9 cellular contexts compared by ENCODE assay signal in genomic region chr5:73693573-73694061, GRCh38.
DNase-seq lines count a peak whose midpoint lies in the region; ATAC-seq and TF ChIP-seq lines count a peak whose summit lies in the region.
"Had no signal": no experiment of that assay in that cellular context is flagged by ENCODE, and none has a peak within 500 bp of the region (broad histone marks: within the 10 kb centered on the region; RNA-seq: fewer than 3 reads in every experiment).

No MANE protein-coding gene starts in this region.

- dilution Hi-C loops in mammary epithelial cell (cut with HindIII; ENCODE audit: low sequenced_read_pairs): loop anchor here (5.0 kb wide), 1 partner anchor 101 kb away; no protein-coding TSS in a partner anchor

- H3K4me2 ChIP-seq in mammary epithelial cell (ENCODE audit: insufficient read depth, low read depth, low read length): no peak overlapping the region

- in situ Hi-C loops in mammary epithelial cell (cut with MboI; ENCODE audit: low sequenced_read_pairs in 2 of 2): no loop called here

- H3K9me3 Mint-ChIP-seq in nephron: no peaks in the 10 kb centered on the region
- H3K9me3 Mint-ChIP-seq: activated naive CD4-positive, alpha-beta T cell treated with anti-CD3 and anti-CD28 coated beads, Interleukin-2, amount 50 U/mL, for 24 hours had no signal

- DNase-seq in cardiac muscle cell (ENCODE audit: low read depth in 1 of 2, low spot score in 1 of 2): peak; percentile 17 to 66
- no peak for DNase-seq in left ventricle myocardium superior
- DNase-seq in HPDE6-E6E7 (ENCODE audit: extremely low spot score): peak; percentile 21
- DNase-seq in mammary epithelial cell: no peak
- no peak for DNase-seq in NCI-H2227 treated with DMSO at 0.1 percent for 48 hours (lab: John Stamatoyannopoulos, UW)

- no peaks in the 10 kb centered on the region for H3K36me3 ChIP-seq in cardiac muscle cell
- H3K36me3 ChIP-seq in mammary epithelial cell (ENCODE audit: insufficient read depth, low read length): peaks cover 11% of the 10 kb centered on the region

- H3K4me1 Mint-ChIP-seq in nephron: peaks cover 23% of the 10 kb centered on the region

- no peak overlapping the region for H2AFZ ChIP-seq in mammary epithelial cell (ENCODE audit: low read depth, low read length)

- TF ChIP-seq CTCF in cardiac muscle cell (IDR thresholded peaks at IDR 0.05; ENCODE audit: low read depth, low read length) (peak; percentile 63), mammary epithelial cell (conservative IDR thresholded peaks at IDR 0.05 in 1 of 2, IDR thresholded peaks at IDR 0.05 in 1 of 2; ENCODE audit: extremely low read depth in 1 of 2, insufficient read depth in 1 of 2, low read depth in 1 of 2, low read length in 2 of 2) (peak; percentile 58 to 61), nephron (IDR thresholded peaks at IDR 0.05; ENCODE audit: unreplicated experiment in 3 of 3) (peak; percentile 46 to 54 (median 53))

- H3K4me1 ChIP-seq in cardiac muscle cell (ENCODE audit: low read depth) (no peaks in the 10 kb centered on the region), mammary epithelial cell (ENCODE audit: insufficient read depth, low read length) (peaks cover 32% of the 10 kb centered on the region)

- no peak overlapping the region for H3K4me3 ChIP-seq in cardiac muscle cell
- H3K4me3 ChIP-seq in mammary epithelial cell (replicated peaks in 1 of 3; ENCODE audit: insufficient read depth in 1 of 3, low read depth in 2 of 3, low read length in 3 of 3): no peak overlapping the region

- no peaks in the 10 kb centered on the region for H4K20me1 ChIP-seq in mammary epithelial cell (ENCODE audit: insufficient read depth, low read length)

- H3K27ac Mint-ChIP-seq in nephron: peak overlapping the region in 2 of 3 experiments; percentile 30 to 86
- H3K27ac Mint-ChIP-seq: activated naive CD4-positive, alpha-beta T cell treated with anti-CD3 and anti-CD28 coated beads, Interleukin-2, amount 50 U/mL, for 24 hours had no signal

- H3K9me3 ChIP-seq in cardiac muscle cell (ENCODE audit: low read depth) (no peaks in the 10 kb centered on the region), mammary epithelial cell (replicated peaks; ENCODE audit: insufficient read depth, low read length) (no peaks in the 10 kb centered on the region)

- no peak for ATAC-seq in left ventricle myocardium superior
- no peak for ATAC-seq in HG03025 (IDR thresholded peaks at IDR 0.05; ENCODE audit: low FRiP score, unreplicated experiment)
- ATAC-seq in HG02571 (IDR thresholded peaks at IDR 0.05; ENCODE audit: unreplicated experiment): no peak

- no peaks in the 10 kb centered on the region for H3K36me3 Mint-ChIP-seq in nephron (ENCODE audit: low read depth)
- H3K36me3 Mint-ChIP-seq: activated naive CD4-positive, alpha-beta T cell treated with anti-CD3 and anti-CD28 coated beads, Interleukin-2, amount 50 U/mL, for 24 hours had no signal

- peaks cover 7% of the 10 kb centered on the region for H3K27me3 ChIP-seq in cardiac muscle cell
- H3K27me3 ChIP-seq in mammary epithelial cell (ENCODE audit: insufficient read depth, low read length): no peaks in the 10 kb centered on the region

- WGBS in mammary epithelial cell (ENCODE audit: low coverage, missing lambda C conversion rate): 89% methylated on average over 4 of the region's 4 CpGs

- H3K9ac ChIP-seq in mammary epithelial cell (ENCODE audit: insufficient read depth, low read length): no peak overlapping the region

- H3K4me3 Mint-ChIP-seq in nephron: no peak overlapping the region
- H3K4me3 Mint-ChIP-seq: activated naive CD4-positive, alpha-beta T cell treated with anti-CD3 and anti-CD28 coated beads, Interleukin-2, amount 50 U/mL, for 24 hours had no signal

- H3K27me3 Mint-ChIP-seq in nephron (ENCODE audit: low read depth): no peaks in the 10 kb centered on the region

- BruUV-seq in mammary epithelial cell (replicated peaks; lab: Mats Ljungman, UMichigan): no TSS peak

- no peak overlapping the region for H3K27ac ChIP-seq in cardiac muscle cell
- H3K27ac ChIP-seq in mammary epithelial cell (ENCODE audit: insufficient read depth, low read depth, low read length): no peak overlapping the region

- intact Hi-C loops in left ventricle myocardium superior (cut with micrococcal nuclease): no loop called here
- intact Hi-C loops in mammary epithelial cell (cut with micrococcal nuclease): loop anchor here (1.0 to 5.0 kb wide), 2 partner anchors 99 to 102 kb away; no protein-coding TSS in a partner anchor

- CTCF ChIA-PET in mammary epithelial cell (lab: Charles Lee; ENCODE audit: low non-redundant PET): interaction anchor here (0.6 to 0.8 kb wide), 4 partner anchors 20 to 129 kb away, joined by 4 to 5 read pairs (median 4); no protein-coding TSS in a partner anchor

- H3K79me2 ChIP-seq in mammary epithelial cell (ENCODE audit: insufficient read depth, low read length): peaks cover 83% of the 10 kb centered on the region

Comparison
In these comparisons a context has a peak if more than half of its experiments do, and no peak if none do; other contexts are left out.
1. DNase-seq: peak in cardiac muscle cell (2 of 2) and HPDE6-E6E7 (single experiment); none in left ventricle myocardium superior (single experiment), mammary epithelial cell (single experiment) and NCI-H2227 treated with DMSO at 0.1 percent for 48 hours (single experiment).
2. Peak in every context shown above with its lines, with median percentiles within 50 percentile points of each other: CTCF ChIP-seq.